28 cellular contexts compared by ENCODE assay signal in the genomic region with DNA sequence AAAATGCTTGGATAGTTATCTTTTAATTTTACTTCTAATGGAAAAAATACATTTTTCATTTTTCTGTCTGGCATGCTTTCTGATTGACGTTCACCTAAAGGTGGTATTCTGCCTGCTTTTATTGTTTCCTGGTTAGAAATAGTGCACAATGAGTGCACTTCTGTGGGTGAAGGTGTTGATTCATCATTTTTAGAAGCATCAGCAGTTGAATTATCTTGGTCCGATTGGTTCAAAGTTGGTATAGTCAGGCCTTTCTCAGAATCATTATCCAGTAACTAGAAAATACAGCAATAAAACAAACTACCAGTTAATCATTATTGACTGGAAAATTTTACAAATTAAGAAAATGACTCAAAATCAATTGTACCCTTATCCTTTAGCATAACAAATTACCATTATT.
"Had no signal": no experiment of that assay in that cellular context is flagged by ENCODE, and none has a peak within 500 bp of the region (broad histone marks: within the 10 kb centered on the region; RNA-seq: fewer than 3 reads in every experiment).

No MANE protein-coding gene starts in this region.

- H3K27ac Mint-ChIP-seq: naive thymus-derived CD4-positive, alpha-beta T cell; natural killer cell; nephron; stimulated activated memory B cell treated with anti-CD40 and anti-IgM and Interleukin-4, amounts not matched to agents 10 μg/mL and 1 μg/mL and 100 μg/mL, for 72 hours; stimulated activated naive CD8-positive, alpha-beta T cell treated with anti-CD3 and anti-CD28 coated beads, Interleukin-15, amount 100 ng/mL, for 72 hours; type B pancreatic cell had no signal

- H3K4me3 ChIP-seq: pancreas, prostate gland, right lobe of liver, sigmoid colon, suprapubic skin, testis, tibial artery, transverse colon, upper lobe of right lung, uterus had no signal

- H3K27ac ChIP-seq: neutrophil, pancreas, prostate gland, right lobe of liver, sigmoid colon, suprapubic skin, testis, tibial artery, transverse colon, upper lobe of right lung, uterus had no signal

- H3K27me3 Mint-ChIP-seq: stimulated activated memory B cell treated with anti-CD40 and anti-IgM and Interleukin-4, amounts not matched to agents 10 μg/mL and 1 μg/mL and 100 μg/mL, for 72 hours; stimulated activated naive CD8-positive, alpha-beta T cell treated with anti-CD3 and anti-CD28 coated beads, Interleukin-15, amount 100 ng/mL, for 72 hours; type B pancreatic cell had no signal

- H3K4me1 ChIP-seq: pancreas, prostate gland, right lobe of liver, sigmoid colon, suprapubic skin, testis, tibial artery, transverse colon, upper lobe of right lung, uterus had no signal

- H3K9me3 Mint-ChIP-seq: natural killer cell, type B pancreatic cell had no signal

- DNase-seq: naive thymus-derived CD4-positive, alpha-beta T cell; natural killer cell; nucleus accumbens; pancreas; right cardiac atrium; right lobe of liver; sigmoid colon; small intestine; stimulated activated CD4-positive, alpha-beta T cell treated with anti-CD3 and anti-CD28 coated beads, Interleukin-15, amount 100 ng/mL, for 24 hours; stimulated activated CD4-positive, alpha-beta T cell treated with anti-CD3 and anti-CD28 coated beads, Interleukin-2, amount 100 ng/mL, for 24 hours; stimulated activated CD4-positive, alpha-beta T cell treated with anti-CD3 and anti-CD28 coated beads, Interleukin-2, amount 100 ng/mL, for 48 hours; stimulated activated CD4-positive, alpha-beta T cell treated with anti-CD3 and anti-CD28 coated beads, Interleukin-4, amount 100 ng/mL, for 4 hours; stimulated activated CD8-positive, alpha-beta memory T cell treated with anti-CD3 and anti-CD28 coated beads, Interleukin-4, amount 100 ng/mL, for 48 hours; stimulated activated naive CD4-positive, alpha-beta T cell; stimulated activated naive CD8-positive, alpha-beta T cell treated with anti-CD3 and anti-CD28 coated beads, Interleukin-15, amount 100 ng/mL, for 72 hours; stimulated activated naive CD8-positive, alpha-beta T cell treated with anti-CD3 and anti-CD28 coated beads, Interleukin-15, Interleukin-2, amounts not matched to agents 100 U/mL and 50 U/mL, for 24 hours; substantia nigra; testis; tibial artery; transverse colon; upper lobe of right lung; uterus had no signal

- H3K4me3 Mint-ChIP-seq: naive thymus-derived CD4-positive, alpha-beta T cell; natural killer cell; nephron; stimulated activated memory B cell treated with anti-CD40 and anti-IgM and Interleukin-4, amounts not matched to agents 10 μg/mL and 1 μg/mL and 100 μg/mL, for 72 hours; stimulated activated naive CD8-positive, alpha-beta T cell treated with anti-CD3 and anti-CD28 coated beads, Interleukin-15, amount 100 ng/mL, for 72 hours; type B pancreatic cell had no signal

- H3K36me3 Mint-ChIP-seq: natural killer cell; stimulated activated memory B cell treated with anti-CD40 and anti-IgM and Interleukin-4, amounts not matched to agents 10 μg/mL and 1 μg/mL and 100 μg/mL, for 72 hours; type B pancreatic cell had no signal

- H3K27me3 ChIP-seq: neutrophil, pancreas, right lobe of liver, sigmoid colon, suprapubic skin, testis, tibial artery, transverse colon, upper lobe of right lung, uterus had no signal

- FAIRE-seq: pancreas had no signal

- H3K36me3 ChIP-seq: neutrophil, pancreas, prostate gland, right lobe of liver, sigmoid colon, suprapubic skin, tibial artery, transverse colon, upper lobe of right lung, uterus had no signal

- H3K9me3 ChIP-seq: neutrophil, pancreas, prostate gland, right lobe of liver, testis, uterus had no signal

- H3K4me1 Mint-ChIP-seq: natural killer cell; nephron; stimulated activated memory B cell treated with anti-CD40 and anti-IgM and Interleukin-4, amounts not matched to agents 10 μg/mL and 1 μg/mL and 100 μg/mL, for 72 hours had no signal

- ATAC-seq: naive thymus-derived CD4-positive, alpha-beta T cell; natural killer cell; pancreas; right cardiac atrium; right lobe of liver; stimulated activated memory B cell treated with anti-CD40 and anti-IgM and Interleukin-4, amounts not matched to agents 10 μg/mL and 1 μg/mL and 100 μg/mL, for 72 hours; stimulated activated naive CD8-positive, alpha-beta T cell treated with anti-CD3 and anti-CD28 coated beads, Interleukin-15, amount 100 ng/mL, for 72 hours; stimulated activated naive CD8-positive, alpha-beta T cell treated with anti-CD3 and anti-CD28 coated beads, Interleukin-15, Interleukin-2, amounts not matched to agents 100 U/mL and 50 U/mL, for 24 hours; upper lobe of right lung had no signal
